Comparison of ENCODE assay signal across 1 cellular context in the genomic region with DNA sequence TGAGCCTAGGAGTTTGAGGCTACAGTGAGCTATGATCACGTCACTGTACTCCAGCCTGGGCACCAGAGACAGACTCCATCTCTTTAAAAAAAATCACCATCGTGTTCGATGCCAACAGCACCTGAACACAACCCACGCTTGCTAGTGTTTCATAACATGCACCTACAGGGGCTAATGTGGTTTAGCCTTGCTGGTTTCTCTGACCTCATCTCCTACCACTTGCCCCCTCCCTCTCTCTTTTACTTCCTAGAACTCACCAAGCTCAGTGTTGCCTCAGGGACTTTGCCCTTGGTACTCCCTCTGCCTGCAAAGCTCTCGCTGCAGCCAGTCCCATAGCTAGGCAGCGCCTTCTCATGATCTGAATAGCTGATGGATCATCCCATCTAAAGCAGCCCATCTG.
TF ChIP-seq lines count a peak whose summit lies in the region.

No MANE protein-coding gene starts in this region.

TF ChIP-seq in HepG2, 621 proteins besides CTCF, POLR2A, EP300 and RAD21 (continued from another document and continues in another):
- TF ChIP-seq, protein P1, sequence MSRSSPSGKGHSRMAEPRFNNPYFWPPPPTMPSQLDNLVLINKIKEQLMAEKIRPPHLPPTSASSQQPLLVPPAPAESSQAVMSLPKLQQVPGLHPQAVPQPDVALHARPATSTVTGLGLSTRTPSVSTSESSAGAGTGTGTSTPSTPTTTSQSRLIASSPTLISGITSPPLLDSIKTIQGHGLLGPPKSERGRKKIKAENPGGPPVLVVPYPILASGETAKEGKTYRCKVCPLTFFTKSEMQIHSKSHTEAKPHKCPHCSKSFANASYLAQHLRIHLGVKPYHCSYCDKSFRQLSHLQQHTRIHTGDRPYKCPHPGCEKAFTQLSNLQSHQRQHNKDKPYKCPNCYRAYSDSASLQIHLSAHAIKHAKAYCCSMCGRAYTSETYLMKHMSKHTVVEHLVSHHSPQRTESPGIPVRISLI (CRISPR knock-in tag; IDR thresholded peaks at IDR 0.05; ENCODE audit: borderline replicate concordance) = no peak
- TF ChIP-seq SP1 (IDR thresholded peaks at IDR 0.05) (no peak), SP1 (CRISPR knock-in tag; IDR thresholded peaks at IDR 0.05) (no peak), ZMYM3 (CRISPR knock-in tag; IDR thresholded peaks at IDR 0.05) (no peak), TBX2 (CRISPR knock-in tag; IDR thresholded peaks at IDR 0.05; ENCODE audit: borderline replicate concordance) (0 out of 2 replicates have a peak, but pooled peaks have one; percentile 17), SAFB2 (CRISPR knock-in tag; IDR thresholded peaks at IDR 0.05; ENCODE audit: borderline replicate concordance, low read depth) (no peak), ZNF350 (CRISPR knock-in tag; IDR thresholded peaks at IDR 0.05; ENCODE audit: borderline replicate concordance, low read depth) (no peak), ZNF550 (CRISPR knock-in tag; IDR thresholded peaks at IDR 0.05; ENCODE audit: borderline replicate concordance) (no peak), SP4 (CRISPR knock-in tag; IDR thresholded peaks at IDR 0.05) (no peak), ELF1 (CRISPR knock-in tag; IDR thresholded peaks at IDR 0.05) (peak; percentile 53; the same call in 1 of the 2 replicates), NCOA1 (CRISPR knock-in tag; IDR thresholded peaks at IDR 0.05) (no peak), ONECUT2 (CRISPR knock-in tag; IDR thresholded peaks at IDR 0.05) (no peak), FOXA3 (CRISPR knock-in tag; IDR thresholded peaks at IDR 0.05) (peak; percentile 45), CEBPG (CRISPR knock-in tag; IDR thresholded peaks at IDR 0.05) (peak; percentile 49), ZNF83 (CRISPR knock-in tag; IDR thresholded peaks at IDR 0.05; ENCODE audit: borderline replicate concordance) (no peak)
- TF ChIP-seq, protein P2, sequence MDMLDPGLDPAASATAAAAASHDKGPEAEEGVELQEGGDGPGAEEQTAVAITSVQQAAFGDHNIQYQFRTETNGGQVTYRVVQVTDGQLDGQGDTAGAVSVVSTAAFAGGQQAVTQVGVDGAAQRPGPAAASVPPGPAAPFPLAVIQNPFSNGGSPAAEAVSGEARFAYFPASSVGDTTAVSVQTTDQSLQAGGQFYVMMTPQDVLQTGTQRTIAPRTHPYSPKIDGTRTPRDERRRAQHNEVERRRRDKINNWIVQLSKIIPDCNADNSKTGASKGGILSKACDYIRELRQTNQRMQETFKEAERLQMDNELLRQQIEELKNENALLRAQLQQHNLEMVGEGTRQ (IDR thresholded peaks at IDR 0.05; ENCODE audit: low read depth, low read length) = no peak
- TF ChIP-seq, protein P2 (CRISPR knock-in tag; IDR thresholded peaks at IDR 0.05; ENCODE audit: borderline replicate concordance) = no peak
- TF ChIP-seq, protein P3, sequence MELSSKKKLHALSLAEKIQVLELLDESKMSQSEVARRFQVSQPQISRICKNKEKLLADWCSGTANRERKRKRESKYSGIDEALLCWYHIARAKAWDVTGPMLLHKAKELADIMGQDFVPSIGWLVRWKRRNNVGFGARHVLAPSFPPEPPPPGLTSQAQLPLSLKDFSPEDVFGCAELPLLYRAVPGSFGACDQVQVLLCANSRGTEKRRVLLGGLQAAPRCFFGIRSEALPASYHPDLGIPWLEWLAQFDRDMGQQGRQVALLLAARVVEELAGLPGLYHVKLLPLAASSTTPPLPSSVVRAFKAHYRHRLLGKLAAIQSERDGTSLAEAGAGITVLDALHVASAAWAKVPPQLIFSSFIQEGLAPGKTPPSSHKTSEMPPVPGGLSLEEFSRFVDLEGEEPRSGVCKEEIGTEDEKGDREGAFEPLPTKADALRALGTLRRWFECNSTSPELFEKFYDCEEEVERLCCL (CRISPR knock-in tag; IDR thresholded peaks at IDR 0.05; ENCODE audit: borderline replicate concordance) = no peak
- TF ChIP-seq, protein P4, sequence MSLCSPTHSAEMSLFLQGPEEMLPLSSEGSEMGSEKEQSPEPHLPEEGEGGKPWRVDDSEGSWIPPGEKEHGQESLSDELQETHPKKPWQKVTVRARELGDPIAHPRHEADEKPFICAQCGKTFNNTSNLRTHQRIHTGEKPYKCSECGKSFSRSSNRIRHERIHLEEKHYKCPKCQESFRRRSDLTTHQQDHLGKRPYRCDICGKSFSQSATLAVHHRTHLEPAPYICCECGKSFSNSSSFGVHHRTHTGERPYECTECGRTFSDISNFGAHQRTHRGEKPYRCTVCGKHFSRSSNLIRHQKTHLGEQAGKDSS (CRISPR knock-in tag; IDR thresholded peaks at IDR 0.05; ENCODE audit: borderline replicate concordance, low read depth) = no peak
- TF ChIP-seq, protein P5, sequence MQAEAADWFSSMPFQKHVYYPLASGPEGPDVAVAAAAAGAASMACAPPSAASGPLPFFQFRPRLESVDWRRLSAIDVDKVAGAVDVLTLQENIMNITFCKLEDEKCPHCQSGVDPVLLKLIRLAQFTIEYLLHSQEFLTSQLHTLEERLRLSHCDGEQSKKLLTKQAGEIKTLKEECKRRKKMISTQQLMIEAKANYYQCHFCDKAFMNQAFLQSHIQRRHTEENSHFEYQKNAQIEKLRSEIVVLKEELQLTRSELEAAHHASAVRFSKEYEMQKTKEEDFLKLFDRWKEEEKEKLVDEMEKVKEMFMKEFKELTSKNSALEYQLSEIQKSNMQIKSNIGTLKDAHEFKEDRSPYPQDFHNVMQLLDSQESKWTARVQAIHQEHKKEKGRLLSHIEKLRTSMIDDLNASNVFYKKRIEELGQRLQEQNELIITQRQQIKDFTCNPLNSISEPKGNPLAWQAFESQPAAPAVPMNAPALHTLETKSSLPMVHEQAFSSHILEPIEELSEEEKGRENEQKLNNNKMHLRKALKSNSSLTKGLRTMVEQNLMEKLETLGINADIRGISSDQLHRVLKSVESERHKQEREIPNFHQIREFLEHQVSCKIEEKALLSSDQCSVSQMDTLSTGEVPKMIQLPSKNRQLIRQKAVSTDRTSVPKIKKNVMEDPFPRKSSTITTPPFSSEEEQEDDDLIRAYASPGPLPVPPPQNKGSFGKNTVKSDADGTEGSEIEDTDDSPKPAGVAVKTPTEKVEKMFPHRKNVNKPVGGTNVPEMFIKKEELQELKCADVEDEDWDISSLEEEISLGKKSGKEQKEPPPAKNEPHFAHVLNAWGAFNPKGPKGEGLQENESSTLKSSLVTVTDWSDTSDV (CRISPR knock-in tag; IDR thresholded peaks at IDR 0.05) = no peak
- TF ChIP-seq, protein P6, sequence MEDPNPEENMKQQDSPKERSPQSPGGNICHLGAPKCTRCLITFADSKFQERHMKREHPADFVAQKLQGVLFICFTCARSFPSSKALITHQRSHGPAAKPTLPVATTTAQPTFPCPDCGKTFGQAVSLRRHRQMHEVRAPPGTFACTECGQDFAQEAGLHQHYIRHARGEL (CRISPR knock-in tag; IDR thresholded peaks at IDR 0.05) = no peak
- TF ChIP-seq, protein P7, sequence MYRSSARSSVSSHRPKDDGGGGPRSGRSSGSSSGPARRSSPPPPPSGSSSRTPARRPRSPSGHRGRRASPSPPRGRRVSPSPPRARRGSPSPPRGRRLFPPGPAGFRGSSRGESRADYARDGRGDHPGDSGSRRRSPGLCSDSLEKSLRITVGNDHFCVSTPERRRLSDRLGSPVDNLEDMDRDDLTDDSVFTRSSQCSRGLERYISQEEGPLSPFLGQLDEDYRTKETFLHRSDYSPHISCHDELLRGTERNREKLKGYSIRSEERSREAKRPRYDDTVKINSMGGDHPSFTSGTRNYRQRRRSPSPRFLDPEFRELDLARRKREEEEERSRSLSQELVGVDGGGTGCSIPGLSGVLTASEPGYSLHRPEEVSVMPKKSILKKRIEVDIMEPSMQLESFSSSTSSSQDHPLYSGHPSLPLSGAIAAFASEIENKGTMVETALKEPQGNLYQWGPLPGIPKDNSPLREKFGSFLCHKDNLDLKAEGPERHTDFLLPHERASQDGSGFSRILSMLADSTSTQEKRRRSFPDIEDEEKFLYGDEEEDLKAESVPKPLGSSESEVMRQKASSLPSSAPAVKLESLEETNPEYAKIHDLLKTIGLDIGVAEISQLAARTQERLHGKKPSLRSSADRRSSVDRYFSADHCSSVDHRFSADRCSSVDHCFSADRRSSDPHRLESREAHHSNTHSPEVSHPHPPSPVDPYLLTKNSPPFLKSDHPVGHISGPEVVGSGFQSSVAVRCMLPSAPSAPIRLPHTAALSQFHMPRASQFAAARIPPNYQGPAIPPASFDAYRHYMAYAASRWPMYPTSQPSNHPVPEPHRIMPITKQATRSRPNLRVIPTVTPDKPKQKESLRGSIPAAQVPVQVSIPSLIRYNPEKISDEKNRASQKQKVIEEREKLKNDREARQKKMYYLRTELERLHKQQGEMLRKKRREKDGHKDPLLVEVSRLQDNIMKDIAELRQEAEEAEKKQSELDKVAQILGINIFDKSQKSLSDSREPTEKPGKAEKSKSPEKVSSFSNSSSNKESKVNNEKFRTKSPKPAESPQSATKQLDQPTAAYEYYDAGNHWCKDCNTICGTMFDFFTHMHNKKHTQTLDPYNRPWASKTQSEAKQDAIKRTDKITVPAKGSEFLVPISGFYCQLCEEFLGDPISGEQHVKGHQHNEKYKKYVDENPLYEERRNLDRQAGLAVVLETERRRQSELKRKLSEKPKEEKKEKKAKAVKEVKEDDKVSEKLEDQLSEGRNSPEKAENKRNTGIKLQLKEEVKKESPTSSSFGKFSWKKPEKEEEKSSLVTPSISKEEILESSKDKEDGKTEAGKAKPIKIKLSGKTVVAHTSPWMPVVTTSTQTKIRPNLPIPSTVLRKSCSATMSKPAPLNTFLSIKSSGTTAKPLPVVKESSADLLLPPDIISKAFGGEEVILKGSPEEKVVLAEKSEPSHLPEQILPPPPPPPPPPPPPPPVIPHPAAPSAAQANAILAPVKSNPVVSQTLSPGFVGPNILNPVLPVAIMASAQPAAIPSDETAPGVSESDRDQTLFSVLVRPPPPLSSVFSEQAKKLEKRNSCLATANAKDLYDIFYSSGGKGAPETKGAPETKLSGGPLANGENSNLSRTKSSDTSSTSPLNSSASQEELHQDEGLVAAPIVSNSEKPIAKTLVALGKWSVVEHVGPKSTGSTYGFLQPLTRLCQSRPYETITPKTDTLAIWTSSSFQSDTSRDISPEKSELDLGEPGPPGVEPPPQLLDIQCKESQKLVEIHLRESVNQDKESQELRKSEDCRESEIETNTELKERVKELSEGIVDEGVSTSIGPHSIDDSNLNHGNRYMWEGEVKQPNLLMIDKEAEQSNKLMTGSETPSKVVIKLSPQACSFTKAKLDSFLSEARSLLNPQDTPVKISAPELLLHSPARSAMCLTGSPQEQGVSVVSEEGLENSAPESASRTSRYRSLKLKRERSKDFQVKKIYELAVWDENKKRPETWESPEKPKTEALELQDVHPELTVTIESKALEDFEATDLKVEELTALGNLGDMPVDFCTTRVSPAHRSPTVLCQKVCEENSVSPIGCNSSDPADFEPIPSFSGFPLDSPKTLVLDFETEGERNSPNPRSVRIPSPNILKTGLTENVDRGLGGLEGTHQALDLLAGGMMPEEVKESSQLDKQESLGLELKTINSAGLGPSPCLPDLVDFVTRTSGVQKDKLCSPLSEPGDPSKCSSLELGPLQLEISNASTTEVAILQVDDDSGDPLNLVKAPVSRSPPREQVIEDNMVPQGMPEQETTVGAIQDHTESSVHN (CRISPR knock-in tag; IDR thresholded peaks at IDR 0.05) = no peak
- TF ChIP-seq, protein P8, sequence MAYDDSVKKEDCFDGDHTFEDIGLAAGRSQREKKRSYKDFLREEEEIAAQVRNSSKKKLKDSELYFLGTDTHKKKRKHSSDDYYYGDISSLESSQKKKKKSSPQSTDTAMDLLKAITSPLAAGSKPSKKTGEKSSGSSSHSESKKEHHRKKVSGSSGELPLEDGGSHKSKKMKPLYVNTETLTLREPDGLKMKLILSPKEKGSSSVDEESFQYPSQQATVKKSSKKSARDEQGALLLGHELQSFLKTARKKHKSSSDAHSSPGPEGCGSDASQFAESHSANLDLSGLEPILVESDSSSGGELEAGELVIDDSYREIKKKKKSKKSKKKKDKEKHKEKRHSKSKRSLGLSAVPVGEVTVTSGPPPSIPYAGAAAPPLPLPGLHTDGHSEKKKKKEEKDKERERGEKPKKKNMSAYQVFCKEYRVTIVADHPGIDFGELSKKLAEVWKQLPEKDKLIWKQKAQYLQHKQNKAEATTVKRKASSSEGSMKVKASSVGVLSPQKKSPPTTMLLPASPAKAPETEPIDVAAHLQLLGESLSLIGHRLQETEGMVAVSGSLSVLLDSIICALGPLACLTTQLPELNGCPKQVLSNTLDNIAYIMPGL (CRISPR knock-in tag; IDR thresholded peaks at IDR 0.05; ENCODE audit: borderline replicate concordance in 1 of 2, low read depth in 1 of 2) = no peak
- TF ChIP-seq, protein P9, sequence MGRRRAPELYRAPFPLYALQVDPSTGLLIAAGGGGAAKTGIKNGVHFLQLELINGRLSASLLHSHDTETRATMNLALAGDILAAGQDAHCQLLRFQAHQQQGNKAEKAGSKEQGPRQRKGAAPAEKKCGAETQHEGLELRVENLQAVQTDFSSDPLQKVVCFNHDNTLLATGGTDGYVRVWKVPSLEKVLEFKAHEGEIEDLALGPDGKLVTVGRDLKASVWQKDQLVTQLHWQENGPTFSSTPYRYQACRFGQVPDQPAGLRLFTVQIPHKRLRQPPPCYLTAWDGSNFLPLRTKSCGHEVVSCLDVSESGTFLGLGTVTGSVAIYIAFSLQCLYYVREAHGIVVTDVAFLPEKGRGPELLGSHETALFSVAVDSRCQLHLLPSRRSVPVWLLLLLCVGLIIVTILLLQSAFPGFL (CRISPR knock-in tag; IDR thresholded peaks at IDR 0.05) = no peak
- TF ChIP-seq, protein P10, sequence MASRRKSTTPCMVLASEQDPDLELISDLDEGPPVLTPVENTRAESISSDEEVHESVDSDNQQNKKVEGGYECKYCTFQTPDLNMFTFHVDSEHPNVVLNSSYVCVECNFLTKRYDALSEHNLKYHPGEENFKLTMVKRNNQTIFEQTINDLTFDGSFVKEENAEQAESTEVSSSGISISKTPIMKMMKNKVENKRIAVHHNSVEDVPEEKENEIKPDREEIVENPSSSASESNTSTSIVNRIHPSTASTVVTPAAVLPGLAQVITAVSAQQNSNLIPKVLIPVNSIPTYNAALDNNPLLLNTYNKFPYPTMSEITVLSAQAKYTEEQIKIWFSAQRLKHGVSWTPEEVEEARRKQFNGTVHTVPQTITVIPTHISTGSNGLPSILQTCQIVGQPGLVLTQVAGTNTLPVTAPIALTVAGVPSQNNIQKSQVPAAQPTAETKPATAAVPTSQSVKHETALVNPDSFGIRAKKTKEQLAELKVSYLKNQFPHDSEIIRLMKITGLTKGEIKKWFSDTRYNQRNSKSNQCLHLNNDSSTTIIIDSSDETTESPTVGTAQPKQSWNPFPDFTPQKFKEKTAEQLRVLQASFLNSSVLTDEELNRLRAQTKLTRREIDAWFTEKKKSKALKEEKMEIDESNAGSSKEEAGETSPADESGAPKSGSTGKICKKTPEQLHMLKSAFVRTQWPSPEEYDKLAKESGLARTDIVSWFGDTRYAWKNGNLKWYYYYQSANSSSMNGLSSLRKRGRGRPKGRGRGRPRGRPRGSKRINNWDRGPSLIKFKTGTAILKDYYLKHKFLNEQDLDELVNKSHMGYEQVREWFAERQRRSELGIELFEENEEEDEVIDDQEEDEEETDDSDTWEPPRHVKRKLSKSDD (CRISPR knock-in tag; IDR thresholded peaks at IDR 0.05; ENCODE audit: low read depth) = no peak
